ENCODE assay signal across 10 cellular contexts in genomic region chr17:13601317-13601775, GRCh38. TPM values are rescaled to one million over a fixed set of nuclear protein-coding genes. Genes with fewer than 3 reads are reported as not detected.
A peak's percentile ranks its signal among the peaks of the same experiment; 100 is the strongest.
DNase-seq lines count a peak whose midpoint lies in the region; ATAC-seq, FAIRE-seq and TF ChIP-seq lines count a peak whose summit lies in the region.
"Had no signal": no experiment of that assay in that cellular context is flagged by ENCODE, and none has a peak within 500 bp of the region (broad histone marks: within the 10 kb centered on the region; RNA-seq: fewer than 3 reads in every experiment).

No MANE protein-coding gene starts in this region.

- WGBS in tibial nerve, 2 donors, result 0 to 1% methylated on average over 5 to 43 of the region's 48 CpGs

- peaks cover 8% of the 10 kb centered on the region for H3K4me1 Mint-ChIP-seq in activated CD8-positive, alpha-beta memory T cell treated with anti-CD3 and anti-CD28 coated beads, Interleukin-2, amount 10 ng/mL, durations not matched to agents 7 days and 5 days

- no peak for FAIRE-seq in bronchial epithelial cell (lab: Jason Lieb, UNC)

- ATAC-seq in activated CD8-positive, alpha-beta memory T cell treated with anti-CD3 and anti-CD28 coated beads, Interleukin-2, amount 10 ng/mL, durations not matched to agents 7 days and 5 days, result peak; percentile 36
- ATAC-seq in lower lobe of right lung (peak; percentile 52 to 60), HG03175 (IDR thresholded peaks at IDR 0.05; ENCODE audit: unreplicated experiment) (no peak), GM21619 (IDR thresholded peaks at IDR 0.05; ENCODE audit: unreplicated experiment) (no peak)

- no peak for TF ChIP-seq CTCF in bronchial epithelial cell (IDR thresholded peaks at IDR 0.05; ENCODE audit: insufficient read depth, low read length, severe bottlenecking)
- no peak for TF ChIP-seq CTCF in lower lobe of right lung (IDR thresholded peaks at IDR 0.05)
- TF ChIP-seq CTCF in tibial nerve (IDR thresholded peaks at IDR 0.05), result no peak

- peaks cover 63% of the 10 kb centered on the region for H3K27me3 Mint-ChIP-seq in activated CD8-positive, alpha-beta memory T cell treated with anti-CD3 and anti-CD28 coated beads, Interleukin-2, amount 10 ng/mL, durations not matched to agents 7 days and 5 days

- H3K9me3 Mint-ChIP-seq in activated CD8-positive, alpha-beta memory T cell treated with anti-CD3 and anti-CD28 coated beads, Interleukin-2, amount 10 ng/mL, durations not matched to agents 7 days and 5 days (ENCODE audit: low read depth), result no peaks in the 10 kb centered on the region

- H3K27ac Mint-ChIP-seq in activated CD8-positive, alpha-beta memory T cell treated with anti-CD3 and anti-CD28 coated beads, Interleukin-2, amount 10 ng/mL, durations not matched to agents 7 days and 5 days, result no peak overlapping the region

- H3K4me1 ChIP-seq in lower lobe of right lung, result peaks cover 24% of the 10 kb centered on the region
- H3K4me1 ChIP-seq in tibial nerve, result peaks cover 0 to 27% (median 14%) of the 10 kb centered on the region in 4 donors

- no peak overlapping the region for H3K4me3 Mint-ChIP-seq in activated CD8-positive, alpha-beta memory T cell treated with anti-CD3 and anti-CD28 coated beads, Interleukin-2, amount 10 ng/mL, durations not matched to agents 7 days and 5 days

- peaks cover 13% of the 10 kb centered on the region for H3K27me3 ChIP-seq in bronchial epithelial cell (ENCODE audit: control insufficient read depth, insufficient read depth, low read length)
- H3K27me3 ChIP-seq in lower lobe of right lung (ENCODE audit: low read depth), result peaks cover 53% of the 10 kb centered on the region
- H3K27me3 ChIP-seq in tibial nerve, result peaks cover 0 to 46% of the 10 kb centered on the region in 2 donors

- H3K4me3 ChIP-seq in bronchial epithelial cell (ENCODE audit: low read depth, low read length), result peak overlapping the region; percentile 22
- peak overlapping the region; percentile 49 for H3K4me3 ChIP-seq in lower lobe of right lung
- H3K4me3 ChIP-seq in tibial nerve, result peak overlapping the region; percentile 25 to 56 (median 28)

- H3K27ac ChIP-seq in lower lobe of right lung (peak overlapping the region; percentile 4), tibial nerve (peak overlapping the region in 1 of 4 donors; percentile 13)
- H3K27ac ChIP-seq: HL-60 had no signal

- no peak for DNase-seq in activated CD8-positive, alpha-beta memory T cell treated with anti-CD3 and anti-CD28 coated beads, Interleukin-2, amount 10 ng/mL, durations not matched to agents 7 days and 5 days
- DNase-seq in activated CD8-positive, alpha-beta memory T cell treated with anti-CD3 and anti-CD28 coated beads for 24 hours, result no peak
- DNase-seq in bronchial epithelial cell (ENCODE audit: low read depth) (no peak), lower lobe of right lung (no peak), tibial nerve (ENCODE audit: low spot score in 2 of 2) (no peak), HT-29 (ENCODE audit: low spot score) (no peak)
- DNase-seq: posterior cingulate gyrus had no signal

- no peak for TF ChIP-seq POLR2A in tibial nerve (IDR thresholded peaks at IDR 0.05)

- peaks cover 1% of the 10 kb centered on the region for H3K36me3 Mint-ChIP-seq in activated CD8-positive, alpha-beta memory T cell treated with anti-CD3 and anti-CD28 coated beads, Interleukin-2, amount 10 ng/mL, durations not matched to agents 7 days and 5 days

- TF ChIP-seq EP300 in tibial nerve (IDR thresholded peaks at IDR 0.05), result no peak

- intact Hi-C loops in lower lobe of right lung (cut with DNase I), result no loop called here

- H3K9me3 ChIP-seq in lower lobe of right lung, result no peaks in the 10 kb centered on the region
- peaks cover 0 to 3% (median 0%) of the 10 kb centered on the region in 4 donors for H3K9me3 ChIP-seq in tibial nerve

- CTCF ChIA-PET in activated CD8-positive, alpha-beta memory T cell treated with anti-CD3 and anti-CD28 coated beads, Interleukin-2, amount 10 ng/mL, durations not matched to agents 7 days and 5 days (lab: Charles Lee), result interaction anchor here (1.7 kb wide), 1 partner anchor 701 kb away, joined by 4 read pairs; no protein-coding TSS in a partner anchor

- no peaks in the 10 kb centered on the region for H3K36me3 ChIP-seq in bronchial epithelial cell (ENCODE audit: control insufficient read depth, insufficient read depth, low read length)
- H3K36me3 ChIP-seq in lower lobe of right lung, result no peaks in the 10 kb centered on the region
- H3K36me3 ChIP-seq in tibial nerve, result no peaks in the 10 kb centered on the region

RNA-seq across cellular contexts. Expression of gene HS3ST3A1, which starts 0.4 kb away (rescaled TPM):
- total RNA-seq in activated CD8-positive, alpha-beta memory T cell treated with anti-CD3 and anti-CD28 coated beads, Interleukin-2, amount 10 ng/mL, durations not matched to agents 7 days and 5 days, result under 1 TPM in 1 of 2 experiments, not detected in 1; 0.21 TPM
- total RNA-seq in bronchial epithelial cell (0.13 and 0.53 TPM in 2 replicates), lower lobe of right lung (0.53 TPM), tibial nerve (1 to 10 TPM in 1 of 4 donors, under 1 TPM in 1, not detected in 2; 0.30 to 7.3 TPM)
- total RNA-seq in HT-29 (2014; rRNA removed; shearing (Covaris generic)), result not detected in 2 replicates

Comparison
In these comparisons a context has a peak if more than half of its experiments do, and no peak if none do; other contexts are left out.
1. ATAC-seq: peak in activated CD8-positive, alpha-beta memory T cell treated with anti-CD3 and anti-CD28 coated beads, Interleukin-2, amount 10 ng/mL, durations not matched to agents 7 days and 5 days (single experiment) and lower lobe of right lung (2 of 2); none in HG03175 (single experiment) and GM21619 (single experiment).
2. Peak in every context shown above with its lines, with median percentiles within 50 percentile points of each other: H3K4me3 ChIP-seq.